7 cellular contexts compared by ENCODE assay signal in genomic region chr14:45089813-45090212, GRCh38. TPM values are rescaled to one million over a fixed set of nuclear protein-coding genes. Genes with fewer than 3 reads are reported as not detected.
DNase-seq lines count a peak whose midpoint lies in the region; ATAC-seq, FAIRE-seq and TF ChIP-seq lines count a peak whose summit lies in the region.

No MANE protein-coding gene starts in this region.

- ATAC-seq in GM18861 (IDR thresholded peaks at IDR 0.05; ENCODE audit: unreplicated experiment) (peak; percentile 81), HG03280 (IDR thresholded peaks at IDR 0.05; ENCODE audit: unreplicated experiment) (no peak)

- H3K4me2 ChIP-seq in OCI-LY3 (ENCODE audit: low read length) (peak overlapping the region; percentile 45), mesendoderm (ENCODE audit: low read length) (no peak overlapping the region)

- peaks cover 100% of the 10 kb centered on the region for H3K79me2 ChIP-seq in OCI-LY3 (ENCODE audit: low read length)
- peaks cover 60% of the 10 kb centered on the region for H3K79me2 ChIP-seq in mesendoderm (ENCODE audit: control insufficient read depth, insufficient read depth, low read length)

- no peak overlapping the region for H2BK120ac ChIP-seq in mesendoderm (ENCODE audit: low read depth, low read length)

- H3K4ac ChIP-seq in mesendoderm (ENCODE audit: low read depth, low read length), result no peak overlapping the region

- FAIRE-seq in frontal cortex (lab: Jason Lieb, UNC), result no peak

- no peaks in the 10 kb centered on the region for H3K27me3 ChIP-seq in OCI-LY3 (ENCODE audit: low read depth, low read length)
- no peaks in the 10 kb centered on the region for H3K27me3 ChIP-seq in mesendoderm (ENCODE audit: insufficient read depth, low read length, poor library complexity)
- no peaks in the 10 kb centered on the region for H3K27me3 ChIP-seq in esophagus squamous epithelium

- TF ChIP-seq CTCF in OCI-LY3 (IDR thresholded peaks at IDR 0.05; ENCODE audit: low read depth, low read length), result no peak
- no peak for TF ChIP-seq CTCF in esophagus squamous epithelium (IDR thresholded peaks at IDR 0.05)

- H4K8ac ChIP-seq in mesendoderm (ENCODE audit: low read depth, low read length), result peak overlapping the region; percentile 28

- no peak overlapping the region for H3K18ac ChIP-seq in mesendoderm (ENCODE audit: low read length)

- no peak overlapping the region for H3K4me3 ChIP-seq in OCI-LY3 (ENCODE audit: low read length)
- no peak overlapping the region for H3K4me3 ChIP-seq in mesendoderm (ENCODE audit: low read length)
- no peak overlapping the region for H3K4me3 ChIP-seq in esophagus squamous epithelium

- TF ChIP-seq POLR2A in esophagus squamous epithelium (IDR thresholded peaks at IDR 0.05), result no peak

- H3K36me3 ChIP-seq in OCI-LY3 (replicated peaks; ENCODE audit: low read depth, low read length), result peaks cover 22% of the 10 kb centered on the region
- no peaks in the 10 kb centered on the region for H3K36me3 ChIP-seq in mesendoderm (ENCODE audit: control insufficient read depth, insufficient read depth, low read length)
- peaks cover 0 to 8% (median 0%) of the 10 kb centered on the region in 3 donors for H3K36me3 ChIP-seq in esophagus squamous epithelium

- peaks cover 51% of the 10 kb centered on the region for H3K4me1 ChIP-seq in OCI-LY3 (ENCODE audit: low read length)
- no peaks in the 10 kb centered on the region for H3K4me1 ChIP-seq in mesendoderm (ENCODE audit: control insufficient read depth, low read depth, low read length)
- H3K4me1 ChIP-seq in esophagus squamous epithelium, result peaks cover 8 to 64% (median 49%) of the 10 kb centered on the region in 3 donors

- H3K23ac ChIP-seq in mesendoderm (ENCODE audit: low read length), result no peak overlapping the region

- H3K9me3 ChIP-seq in OCI-LY3 (ENCODE audit: insufficient read depth, low read length), result no peaks in the 10 kb centered on the region
- H3K9me3 ChIP-seq in esophagus squamous epithelium, result no peaks in the 10 kb centered on the region

- H2BK5ac ChIP-seq in mesendoderm (ENCODE audit: low read length), result no peak overlapping the region

- H3K27ac ChIP-seq in OCI-LY3 (ENCODE audit: low read length) (peak overlapping the region; percentile 2; the same call in 1 of the 2 replicates), mesendoderm (ENCODE audit: low read depth, low read length) (no peak overlapping the region), esophagus squamous epithelium (peak overlapping the region in 2 of 4 donors; percentile 33 to 57)

- intact Hi-C loops in esophagus squamous epithelium (cut with DNase I), result no loop called here

- DNase-seq in HCEC 1CT, result peak; percentile 82
- DNase-seq in mesendoderm, result peak; percentile 8
- DNase-seq in frontal cortex (ENCODE audit: low spot score in 2 of 2), result no peak
- DNase-seq in esophagus squamous epithelium (lab: John Stamatoyannopoulos, UW), result no peak

- H3K9ac ChIP-seq in OCI-LY3 (ENCODE audit: low read length) (no peak overlapping the region), mesendoderm (ENCODE audit: low read length) (no peak overlapping the region)

- H3K56ac ChIP-seq in mesendoderm (ENCODE audit: low read length), result no peak overlapping the region

- no peak overlapping the region for H2AFZ ChIP-seq in OCI-LY3 (ENCODE audit: low read depth, low read length)

- no peak overlapping the region for H2AK5ac ChIP-seq in mesendoderm (ENCODE audit: low read length)

- no CpG with 5 or more reads among the region's 1 CpG for WGBS in mesendoderm (ENCODE audit: extremely low coverage, insufficient coverage, low lambda C conversion rate)
- WGBS in esophagus squamous epithelium, 2 donors, result 8 to 9% methylated on average over 1 of the region's 1 CpG

- peaks cover 5% of the 10 kb centered on the region for H3K79me1 ChIP-seq in mesendoderm (ENCODE audit: low read length)

- H2BK15ac ChIP-seq in mesendoderm (replicated peaks; ENCODE audit: low read depth), result no peak overlapping the region

- H4K20me1 ChIP-seq in OCI-LY3 (ENCODE audit: insufficient read depth, low read length), result peaks cover 72% of the 10 kb centered on the region

- H4K5ac ChIP-seq in mesendoderm (ENCODE audit: low read length), result no peak overlapping the region

RNA-seq across cellular contexts. Expression of gene PRPF39, which starts 5.9 kb away (rescaled TPM):
- 17.7 TPM for polyA plus RNA-seq in mesendoderm (2013, experiment 1 of 2)
- polyA plus RNA-seq in mesendoderm (2013, experiment 2 of 2), result 17.3 TPM
- total RNA-seq in frontal cortex (47.7 TPM), esophagus squamous epithelium (10 to 100 TPM in 3 of 4 donors, 1 to 10 TPM in 1; 6.9 to 39.9 (median 19.2) TPM)

RNA-seq across cellular contexts. Expression of gene FKBP3, which starts 44.5 kb away (rescaled TPM):
- 180 TPM for polyA plus RNA-seq in mesendoderm (2013, experiment 1 of 2)
- polyA plus RNA-seq in mesendoderm (2013, experiment 2 of 2), result 176 TPM
- total RNA-seq in frontal cortex, result 122 TPM
- total RNA-seq in esophagus squamous epithelium, result 10 to 100 TPM; 28.8 to 44.9 (median 37.9) TPM

RNA-seq across cellular contexts. Expression of gene FANCM, which starts 45.9 kb away (rescaled TPM):
- 3.1 TPM for polyA plus RNA-seq in mesendoderm (2013, experiment 1 of 2)
- polyA plus RNA-seq in mesendoderm (2013, experiment 2 of 2), result 3.3 TPM
- total RNA-seq in frontal cortex (10.6 TPM), esophagus squamous epithelium (1 to 10 TPM; 4.4 to 6.8 (median 5.6) TPM)

Comparison
In these comparisons a context has a peak if more than half of its experiments do, and no peak if none do; other contexts are left out.
1. DNase-seq: peak in HCEC 1CT (single experiment) and mesendoderm (single experiment); none in frontal cortex (0 of 2) and esophagus squamous epithelium (single experiment).